Comparison of ENCODE assay signal across 26 cellular contexts in genomic region chr6:83594936-83595335, GRCh38.
"Had no signal": no experiment of that assay in that cellular context is flagged by ENCODE, and none has a peak within 500 bp of the region (broad histone marks: within the 10 kb centered on the region; RNA-seq: fewer than 3 reads in every experiment).

No MANE protein-coding gene starts in this region.

- FAIRE-seq: islet of Langerhans had no signal

- H2AFZ ChIP-seq: hepatocyte, neural progenitor cell, parathyroid adenoma had no signal

- H3K9ac ChIP-seq: neural progenitor cell, parathyroid adenoma had no signal

- H3K36me3 ChIP-seq: gastrocnemius medialis, heart left ventricle, left lung, neural progenitor cell, right lobe of liver, suprapubic skin, transverse colon, vagina had no signal

- DNase-seq: dorsolateral prefrontal cortex; effector CD4-positive, alpha-beta T cell; foreskin fibroblast; gastrocnemius medialis; left cardiac atrium; left lung; mammary epithelial cell; mesendoderm; midbrain; naive thymus-derived CD4-positive, alpha-beta T cell; right lobe of liver; stimulated activated CD4-positive, alpha-beta T cell treated with anti-CD3 and anti-CD28 coated beads, Interleukin-12 subunit alpha, Interleukin-12 subunit beta, amount 100 ng/mL, for 4 hours; stimulated activated CD4-positive, alpha-beta T cell treated with anti-CD3 and anti-CD28 coated beads, Interleukin-1b, Interleukin-23, amount 100 ng/mL, for 48 hours; stimulated activated CD4-positive, alpha-beta T cell treated with anti-CD3 and anti-CD28 coated beads, Interleukin-4, amount 100 ng/mL, for 1 hour; stimulated activated CD8-positive, alpha-beta memory T cell treated with anti-CD3 and anti-CD28 coated beads, Interleukin-4, amount 100 ng/mL, for 48 hours; stimulated activated naive CD4-positive, alpha-beta T cell; stimulated activated naive CD8-positive, alpha-beta T cell treated with anti-CD3 and anti-CD28 coated beads, Interleukin-15, amount 100 ng/mL, for 72 hours; transverse colon had no signal

- H3K4me2 ChIP-seq: hepatocyte, neural progenitor cell, smooth muscle cell had no signal

- H3K4me1 ChIP-seq: gastrocnemius medialis, heart left ventricle, right lobe of liver, suprapubic skin, transverse colon, vagina had no signal

- H3K27ac ChIP-seq: dorsolateral prefrontal cortex, gastrocnemius medialis, heart left ventricle, hepatocyte, left lung, neural progenitor cell, parathyroid adenoma, right lobe of liver, suprapubic skin, transverse colon, vagina had no signal

- H3K9me3 ChIP-seq: gastrocnemius medialis, heart left ventricle, left lung, right lobe of liver, suprapubic skin, transverse colon, vagina had no signal

- H3K4me3 ChIP-seq: dorsolateral prefrontal cortex, gastrocnemius medialis, heart left ventricle, hepatocyte, left lung, neural progenitor cell, right lobe of liver, smooth muscle cell, suprapubic skin, transverse colon, vagina had no signal

- H3K27me3 ChIP-seq: dorsolateral prefrontal cortex, gastrocnemius medialis, heart left ventricle, hepatocyte, left lung, neural progenitor cell, right lobe of liver, suprapubic skin, transverse colon, vagina had no signal

- ATAC-seq: gastrocnemius medialis; heart left ventricle; left cardiac atrium; left lung; naive thymus-derived CD4-positive, alpha-beta T cell; right lobe of liver; stimulated activated naive CD8-positive, alpha-beta T cell treated with anti-CD3 and anti-CD28 coated beads, Interleukin-15, amount 100 ng/mL, for 72 hours had no signal
